33 cellular contexts compared by ENCODE assay signal in genomic region chr11:118656563-118657165, GRCh38. TPM values are rescaled to one million over a fixed set of nuclear protein-coding genes. Genes with fewer than 3 reads are reported as not detected.
"Had no signal": no experiment of that assay in that cellular context is flagged by ENCODE, and none has a peak within 500 bp of the region (broad histone marks: within the 10 kb centered on the region; RNA-seq: fewer than 3 reads in every experiment).

No MANE protein-coding gene starts in this region.

- ATAC-seq: activated naive CD4-positive, alpha-beta T cell treated with anti-CD3 and anti-CD28 coated beads, Interleukin-2, amount 50 U/mL, for 72 hours; effector memory CD8-positive, alpha-beta T cell; gastroesophageal sphincter; heart left ventricle; left lung had no signal

- H3K27me3 ChIP-seq: heart left ventricle, right atrium auricular region, tibial nerve had no signal

- H3K4me3 Mint-ChIP-seq: activated T-helper 1 cell treated with anti-CD3 and anti-CD28 coated beads, Interleukin-12 subunit alpha, Interleukin-12 subunit beta, Interleukin-2, Interleukin-4 antibody, amounts not matched to agents 30 ng/mL and 10 ng/mL and 1 ng/mL, durations not matched to agents 14 hours and 24 hours and 36 hours; effector memory CD8-positive, alpha-beta T cell; immature natural killer cell had no signal

- H3K9me3 ChIP-seq: gastroesophageal sphincter, heart left ventricle, left lung, right atrium auricular region, tibial nerve had no signal

- H3K27ac Mint-ChIP-seq: activated T-helper 1 cell treated with anti-CD3 and anti-CD28 coated beads, Interleukin-12 subunit alpha, Interleukin-12 subunit beta, Interleukin-2, Interleukin-4 antibody, amounts not matched to agents 30 ng/mL and 10 ng/mL and 1 ng/mL, durations not matched to agents 14 hours and 24 hours and 36 hours; effector memory CD8-positive, alpha-beta T cell had no signal

- H3K9me3 Mint-ChIP-seq: activated naive CD4-positive, alpha-beta T cell treated with anti-CD3 and anti-CD28 coated beads, Interleukin-2, amount 50 U/mL, for 72 hours; activated T-helper 1 cell treated with anti-CD3 and anti-CD28 coated beads, Interleukin-12 subunit alpha, Interleukin-12 subunit beta, Interleukin-2, Interleukin-4 antibody, amounts not matched to agents 30 ng/mL and 10 ng/mL and 1 ng/mL, durations not matched to agents 14 hours and 24 hours and 36 hours; effector memory CD8-positive, alpha-beta T cell; immature natural killer cell; neural crest cell had no signal

- H3K9ac ChIP-seq: parathyroid adenoma had no signal

- H3K4me1 ChIP-seq: parathyroid adenoma had no signal

- H3K4me3 ChIP-seq: coronary artery, gastroesophageal sphincter, heart left ventricle, left lung, right atrium auricular region, smooth muscle cell, tibial nerve had no signal

- DNase-seq: activated CD4-positive, alpha-beta T cell treated with anti-CD3 and anti-CD28 coated beads for 48 hours; activated CD4-positive, alpha-beta T cell treated with anti-CD3 and anti-CD28 coated beads, Interleukin-2, amount 50 U/mL, for 48 hours; activated CD8-positive, alpha-beta memory T cell treated with anti-CD3 and anti-CD28 coated beads for 24 hours; activated naive CD4-positive, alpha-beta T cell; effector memory CD8-positive, alpha-beta T cell; immature natural killer cell; kidney glomerular epithelial cell; left lung; stimulated activated CD4-positive, alpha-beta T cell treated with anti-CD3 and anti-CD28 coated beads, Interleukin-1b, Interleukin-23, amount 100 ng/mL, for 48 hours; stimulated activated CD4-positive, alpha-beta T cell treated with anti-CD3 and anti-CD28 coated beads, Interleukin-4, amount 100 ng/mL, for 4 hours; stimulated activated CD8-positive, alpha-beta memory T cell treated with anti-CD3 and anti-CD28 coated beads, Interleukin-4, amount 100 ng/mL, for 48 hours; stimulated activated naive CD4-positive, alpha-beta T cell; T-helper 9 cell had no signal

- H3K36me3 Mint-ChIP-seq: activated naive CD4-positive, alpha-beta T cell treated with anti-CD3 and anti-CD28 coated beads, Interleukin-2, amount 50 U/mL, for 72 hours; immature natural killer cell had no signal

- H3K27ac ChIP-seq: coronary artery, gastroesophageal sphincter, heart left ventricle, left lung, parathyroid adenoma, right atrium auricular region, tibial nerve, VCaP had no signal

RNA-seq across cellular contexts. Expression of gene TREH, which starts 22.8 kb away (rescaled TPM):
- total RNA-seq: activated naive CD4-positive, alpha-beta T cell treated with anti-CD3 and anti-CD28 coated beads, Interleukin-2, amount 50 U/mL, for 72 hours; activated T-helper 1 cell treated with anti-CD3 and anti-CD28 coated beads, Interleukin-12 subunit alpha, Interleukin-12 subunit beta, Interleukin-2, Interleukin-4 antibody, amounts not matched to agents 30 ng/mL and 10 ng/mL and 1 ng/mL, durations not matched to agents 14 hours and 24 hours and 36 hours; cerebellum; endothelial cell of umbilical vein; fibroblast of lung; fibroblast of villous mesenchyme; gastroesophageal sphincter; heart left ventricle; left lung; lung microvascular endothelial cell; neural crest cell; pulmonary artery endothelial cell; right atrium auricular region; smooth muscle cell; T-helper 1 cell treated with Interleukin-12 subunit alpha and Interleukin-12 subunit beta and Interleukin-4 antibody, amounts not matched to agents 30 ng/mL and 1 ng/mL, for 36 hours; temporal lobe; tibial nerve; urinary bladder had no signal
- polyA plus RNA-seq: endothelial cell of umbilical vein, fibroblast of lung, immature natural killer cell had no signal
